Comparison of ENCODE assay signal across 8 cellular contexts in genomic region chr7:55065511-55066229, GRCh38. TPM values are rescaled to one million over a fixed set of nuclear protein-coding genes. Genes with fewer than 3 reads are reported as not detected.
DNase-seq lines count a peak whose midpoint lies in the region; ATAC-seq lines count a peak whose summit lies in the region.

No MANE protein-coding gene starts in this region.

- intact Hi-C loops in activated T-helper 2 cell treated with anti-CD3 and anti-CD28 coated beads, Interferon-gamma antibody, Interleukin-2, Interleukin-4, amounts not matched to agents 10 μg/mL and 5 μg/mL and 100 μg/mL, durations not matched to agents 14 hours and 24 hours and 36 hours (cut with micrococcal nuclease): no loop called here

- H3K9me3 Mint-ChIP-seq in activated T-helper 2 cell treated with anti-CD3 and anti-CD28 coated beads, Interferon-gamma antibody, Interleukin-2, Interleukin-4, amounts not matched to agents 10 μg/mL and 5 μg/mL and 100 μg/mL, durations not matched to agents 14 hours and 24 hours and 36 hours: no peaks in the 10 kb centered on the region

- H3K4me3 Mint-ChIP-seq in activated T-helper 2 cell treated with anti-CD3 and anti-CD28 coated beads, Interferon-gamma antibody, Interleukin-2, Interleukin-4, amounts not matched to agents 10 μg/mL and 5 μg/mL and 100 μg/mL, durations not matched to agents 14 hours and 24 hours and 36 hours (ENCODE audit: low read depth): no peak overlapping the region

- ATAC-seq in GM18870 (IDR thresholded peaks at IDR 0.05; ENCODE audit: unreplicated experiment): peak; percentile 38
- ATAC-seq in HG03159 (IDR thresholded peaks at IDR 0.05; ENCODE audit: unreplicated experiment): no peak

- peaks cover 26% of the 10 kb centered on the region for H3K27me3 Mint-ChIP-seq in activated T-helper 2 cell treated with anti-CD3 and anti-CD28 coated beads, Interferon-gamma antibody, Interleukin-2, Interleukin-4, amounts not matched to agents 10 μg/mL and 5 μg/mL and 100 μg/mL, durations not matched to agents 14 hours and 24 hours and 36 hours (ENCODE audit: low read depth)

- DNase-seq in NCI-H460 (ENCODE audit: extremely low read depth, low read depth): peak; percentile 56
- peak; percentile 89 for DNase-seq in fibroblast of peridontal ligament (ENCODE audit: extremely low read depth)
- DNase-seq in renal cortical epithelial cell (ENCODE audit: low read depth): peak; percentile 95
- DNase-seq in activated T-helper 2 cell treated with anti-CD3 and anti-CD28 coated beads, Interferon-gamma antibody, Interleukin-2, Interleukin-4, amounts not matched to agents 10 μg/mL and 5 μg/mL and 100 μg/mL, durations not matched to agents 14 hours and 24 hours and 36 hours (ENCODE audit: low spot score): no peak
- DNase-seq in activated naive CD4-positive, alpha-beta T cell treated with anti-CD3 and anti-CD28 coated beads, Interleukin-2, amount 50 U/mL, for 16 hours: no peak
- DNase-seq in NCI-H446 treated with DMSO at 0.1 percent for 48 hours (lab: John Stamatoyannopoulos, UW): no peak

- H3K4me1 Mint-ChIP-seq in activated T-helper 2 cell treated with anti-CD3 and anti-CD28 coated beads, Interferon-gamma antibody, Interleukin-2, Interleukin-4, amounts not matched to agents 10 μg/mL and 5 μg/mL and 100 μg/mL, durations not matched to agents 14 hours and 24 hours and 36 hours (ENCODE audit: low read depth): no peaks in the 10 kb centered on the region

- no peak overlapping the region for H3K27ac Mint-ChIP-seq in activated T-helper 2 cell treated with anti-CD3 and anti-CD28 coated beads, Interferon-gamma antibody, Interleukin-2, Interleukin-4, amounts not matched to agents 10 μg/mL and 5 μg/mL and 100 μg/mL, durations not matched to agents 14 hours and 24 hours and 36 hours

- H3K36me3 Mint-ChIP-seq in activated T-helper 2 cell treated with anti-CD3 and anti-CD28 coated beads, Interferon-gamma antibody, Interleukin-2, Interleukin-4, amounts not matched to agents 10 μg/mL and 5 μg/mL and 100 μg/mL, durations not matched to agents 14 hours and 24 hours and 36 hours (ENCODE audit: low read depth): no peaks in the 10 kb centered on the region

RNA-seq across cellular contexts. Expression of gene EGFR, which starts 46.9 kb away (rescaled TPM):
- total RNA-seq in NCI-H460 (2014; rRNA removed; shearing (Covaris generic)): 24.3 and 25.1 TPM in 2 replicates
- 15.0 and 16.0 TPM in 2 replicates for polyA plus RNA-seq in NCI-H460 (2014; cell fraction: nucleus; rRNA removed)
- total RNA-seq in renal cortical epithelial cell: 50.2 and 97.1 TPM in 2 replicates
- not detected in 2 replicates for total RNA-seq in activated T-helper 2 cell treated with anti-CD3 and anti-CD28 coated beads, Interferon-gamma antibody, Interleukin-2, Interleukin-4, amounts not matched to agents 10 μg/mL and 5 μg/mL and 100 μg/mL, durations not matched to agents 14 hours and 24 hours and 36 hours

Comparison
In these comparisons a context has a peak if more than half of its experiments do, and no peak if none do; other contexts are left out.
1. DNase-seq: peak in NCI-H460 (single experiment), fibroblast of peridontal ligament (single experiment) and renal cortical epithelial cell (single experiment); none in activated T-helper 2 cell treated with anti-CD3 and anti-CD28 coated beads, Interferon-gamma antibody, Interleukin-2, Interleukin-4, amounts not matched to agents 10 μg/mL and 5 μg/mL and 100 μg/mL, durations not matched to agents 14 hours and 24 hours and 36 hours (single experiment), activated naive CD4-positive, alpha-beta T cell treated with anti-CD3 and anti-CD28 coated beads, Interleukin-2, amount 50 U/mL, for 16 hours (single experiment) and NCI-H446 treated with DMSO at 0.1 percent for 48 hours (single experiment).
2. RNA of gene EGFR, which starts 46.9 kb away (total RNA-seq): 50.2 to 97.1 TPM in renal cortical epithelial cell and 24.3 to 25.1 TPM in NCI-H460; not detected in activated T-helper 2 cell treated with anti-CD3 and anti-CD28 coated beads, Interferon-gamma antibody, Interleukin-2, Interleukin-4, amounts not matched to agents 10 μg/mL and 5 μg/mL and 100 μg/mL, durations not matched to agents 14 hours and 24 hours and 36 hours; every median in the first group is over 10 times any median in the second.